27 cellular contexts compared by ENCODE assay signal in genomic region chr6:70130865-70131264, GRCh38.
DNase-seq lines count a peak whose midpoint lies in the region; ATAC-seq and FAIRE-seq lines count a peak whose summit lies in the region.
"Had no signal": no experiment of that assay in that cellular context is flagged by ENCODE, and none has a peak within 500 bp of the region (broad histone marks: within the 10 kb centered on the region; RNA-seq: fewer than 3 reads in every experiment).

No MANE protein-coding gene starts in this region.

- H3K36me3 ChIP-seq in SJCRH30 (no peaks in the 10 kb centered on the region), trophoblast cell (ENCODE audit: control insufficient read depth in 1 of 2, insufficient read depth in 2 of 2, low read length in 2 of 2) (no peaks in the 10 kb centered on the region)
- H3K36me3 ChIP-seq: BE2C had no signal

- H3K79me1 ChIP-seq in trophoblast cell (ENCODE audit: low read length): no peaks in the 10 kb centered on the region

- peak; percentile 4 for ATAC-seq in GM18502 (IDR thresholded peaks at IDR 0.05; ENCODE audit: poor library complexity, unreplicated experiment)
- peak; percentile 4 for ATAC-seq in HG02678 (IDR thresholded peaks at IDR 0.05; ENCODE audit: unreplicated experiment)
- ATAC-seq: natural killer cell; stimulated activated effector memory CD8-positive, alpha-beta T cell treated with anti-CD3 and anti-CD28 coated beads, Interleukin-12 subunit alpha, Interleukin-12 subunit beta, amount 100 ng/mL, for 72 hours; T-cell had no signal

- DNase-seq in GM19239 (ENCODE audit: insufficient read length, low spot score) (no peak), SJCRH30 (no peak), amniotic stem cell (lab: John Stamatoyannopoulos, UW) (no peak), trophoblast cell (no peak), activated T-cell treated with anti-CD3 and anti-CD28 coated beads for 4 hours (no peak)
- no peak for DNase-seq in activated naive CD4-positive, alpha-beta T cell treated with Interleukin-2 at 50 U/mL for 16 hours
- DNase-seq: activated CD4-positive, alpha-beta T cell treated with anti-CD3 and anti-CD28 coated beads, Interleukin-2, amount 50 U/mL, for 48 hours; activated effector memory CD4-positive, alpha-beta T cell treated with anti-CD3 and anti-CD28 coated beads, Interleukin-2, amount 50 U/mL, for 16 hours; BE2C; cerebellar nuclear complex; dorsolateral prefrontal cortex; GDM1; GOT3; KBM-7; kidney; midbrain; natural killer cell; NCI-H1436 treated with DMSO at 0.1 percent for 48 hours; stimulated activated CD4-positive, alpha-beta T cell treated with anti-CD3 and anti-CD28 coated beads, Interleukin-2, amount 100 ng/mL, for 48 hours; T-cell; testis had no signal

- no peak overlapping the region for H3K23ac ChIP-seq in trophoblast cell (ENCODE audit: low read length)

- WGBS in trophoblast cell (ENCODE audit: extremely low coverage, insufficient coverage, insufficient read length): no CpG with 5 or more reads among the region's 1 CpG

- no peaks in the 10 kb centered on the region for H3K27me3 ChIP-seq in SJCRH30
- no peaks in the 10 kb centered on the region for H3K27me3 ChIP-seq in trophoblast cell (ENCODE audit: insufficient read depth, low read length)
- H3K27me3 ChIP-seq: BE2C, dorsolateral prefrontal cortex, testis had no signal

- H3K9me3 ChIP-seq in SJCRH30 (replicated peaks) (no peaks in the 10 kb centered on the region), trophoblast cell (ENCODE audit: insufficient read depth, low read depth, low read length) (no peaks in the 10 kb centered on the region)
- H3K9me3 ChIP-seq: BE2C, testis had no signal

- H3K4me1 ChIP-seq in SJCRH30 (peaks cover 31% of the 10 kb centered on the region), trophoblast cell (ENCODE audit: control insufficient read depth in 1 of 2, insufficient read depth in 2 of 2, low read length in 2 of 2) (no peaks in the 10 kb centered on the region)
- H3K4me1 ChIP-seq: BE2C, testis had no signal

- H4K91ac ChIP-seq in trophoblast cell (ENCODE audit: low read depth, low read length): no peak overlapping the region

- no peak overlapping the region for H3K4me3 ChIP-seq in SJCRH30
- no peak overlapping the region for H3K4me3 ChIP-seq in trophoblast cell (ENCODE audit: low read depth, low read length)
- H3K4me3 ChIP-seq: dorsolateral prefrontal cortex, testis had no signal

- no peak overlapping the region for H2BK12ac ChIP-seq in trophoblast cell (ENCODE audit: low read length)

- H4K8ac ChIP-seq in trophoblast cell (ENCODE audit: low read depth, low read length): no peak overlapping the region

- H3K4ac ChIP-seq in trophoblast cell (ENCODE audit: low read depth, low read length): no peak overlapping the region

- no peak overlapping the region for H3K18ac ChIP-seq in trophoblast cell (ENCODE audit: low read length)

- no peak overlapping the region for H2BK5ac ChIP-seq in trophoblast cell (ENCODE audit: low read depth, low read length, poor library complexity)

- H3K9ac ChIP-seq in trophoblast cell (ENCODE audit: low read length): no peak overlapping the region

- peak; percentile 49 for FAIRE-seq in GM19239 (lab: Jason Lieb, UNC)
- FAIRE-seq: endothelial cell of umbilical vein, HTR-8/SVneo, kidney, RCC 7860 had no signal

- H2BK120ac ChIP-seq in trophoblast cell (ENCODE audit: insufficient read depth, low read length, poor library complexity): no peak overlapping the region

- H3K4me2 ChIP-seq in trophoblast cell (ENCODE audit: low read length): no peak overlapping the region

- H3K79me2 ChIP-seq in trophoblast cell (ENCODE audit: control insufficient read depth, insufficient read depth, low read length, poor library complexity): no peaks in the 10 kb centered on the region

- no peak overlapping the region for H4K12ac ChIP-seq in trophoblast cell (ENCODE audit: low read depth, low read length)

- H3K27ac ChIP-seq in SJCRH30: peak overlapping the region; percentile 94
- no peak overlapping the region for H3K27ac ChIP-seq in trophoblast cell (ENCODE audit: low read depth, low read length)
- H3K27ac ChIP-seq: dorsolateral prefrontal cortex, testis had no signal

- no peak overlapping the region for H3K14ac ChIP-seq in trophoblast cell (ENCODE audit: low read length)

- no peak overlapping the region for H2AK5ac ChIP-seq in trophoblast cell (ENCODE audit: low read length)

- H2AFZ ChIP-seq in trophoblast cell (ENCODE audit: insufficient read depth, low read length, poor library complexity): no peak overlapping the region
